Comparison of ENCODE assay signal across 31 cellular contexts in genomic region chr9:116336133-116336862, GRCh38.
DNase-seq lines count a peak whose midpoint lies in the region; ATAC-seq and TF ChIP-seq lines count a peak whose summit lies in the region.
"Had no signal": no experiment of that assay in that cellular context is flagged by ENCODE, and none has a peak within 500 bp of the region (broad histone marks: within the 10 kb centered on the region; RNA-seq: fewer than 3 reads in every experiment).

No MANE protein-coding gene starts in this region.

- peak overlapping the region; percentile 52 for H3K4me3 Mint-ChIP-seq in neural progenitor cell
- H3K4me3 Mint-ChIP-seq: activated B cell treated with CpG ODN at 0.5 μM for 24 hours; activated T-helper 1 cell treated with anti-CD3 and anti-CD28 coated beads, Interleukin-12 subunit alpha, Interleukin-12 subunit beta, Interleukin-2, Interleukin-4 antibody, amounts not matched to agents 30 ng/mL and 10 ng/mL and 1 ng/mL, durations not matched to agents 14 hours and 24 hours and 36 hours; CD8-positive, alpha-beta T cell; nephron; stimulated activated naive CD8-positive, alpha-beta T cell treated with anti-CD3 and anti-CD28 coated beads, Interleukin-15, amount 100 ng/mL, for 72 hours had no signal

- peaks cover 11% of the 10 kb centered on the region for H3K36me3 Mint-ChIP-seq in neural progenitor cell
- H3K36me3 Mint-ChIP-seq: CD8-positive, alpha-beta T cell had no signal

- TF ChIP-seq CTCF in fibroblast of mammary gland (conservative IDR thresholded peaks at IDR 0.05; ENCODE audit: control insufficient read depth, insufficient read depth, low read depth, low read length) (no peak), neural progenitor cell (IDR thresholded peaks at IDR 0.05) (no peak)

- no peak for ATAC-seq in HG03571 (IDR thresholded peaks at IDR 0.05; ENCODE audit: unreplicated experiment)
- ATAC-seq: CD8-positive, alpha-beta T cell; gastroesophageal sphincter; stimulated activated naive CD8-positive, alpha-beta T cell treated with anti-CD3 and anti-CD28 coated beads, Interleukin-15, amount 100 ng/mL, for 72 hours had no signal

- H4K20me1 ChIP-seq in neural progenitor cell (ENCODE audit: low read depth) = peaks cover 42% of the 10 kb centered on the region

- H3K79me2 ChIP-seq in neural progenitor cell (ENCODE audit: low read depth) = no peaks in the 10 kb centered on the region
- H3K79me2 ChIP-seq: parathyroid adenoma had no signal

- H2AFZ ChIP-seq in neural progenitor cell (replicated peaks) = no peak overlapping the region
- H2AFZ ChIP-seq: parathyroid adenoma had no signal

- peaks cover 72% of the 10 kb centered on the region for H3K27me3 ChIP-seq in neural progenitor cell
- H3K27me3 ChIP-seq: sigmoid colon had no signal

- H3K9me3 ChIP-seq in neural progenitor cell (ENCODE audit: low read depth) = no peaks in the 10 kb centered on the region
- H3K9me3 ChIP-seq: gastroesophageal sphincter, left ventricle myocardium inferior, sigmoid colon had no signal

- H3K9me3 Mint-ChIP-seq in neural progenitor cell = peaks cover 2% of the 10 kb centered on the region
- H3K9me3 Mint-ChIP-seq: activated B cell treated with CpG ODN at 0.5 μM for 24 hours; activated T-helper 1 cell treated with anti-CD3 and anti-CD28 coated beads, Interleukin-12 subunit alpha, Interleukin-12 subunit beta, Interleukin-2, Interleukin-4 antibody, amounts not matched to agents 30 ng/mL and 10 ng/mL and 1 ng/mL, durations not matched to agents 14 hours and 24 hours and 36 hours; CD8-positive, alpha-beta T cell; HFFc6; nephron had no signal

- H3K4me3 ChIP-seq in fibroblast of mammary gland (ENCODE audit: control insufficient read depth, low read depth, low read length) (no peak overlapping the region), neural progenitor cell (no peak overlapping the region)
- H3K4me3 ChIP-seq: gastroesophageal sphincter, left ventricle myocardium inferior, sigmoid colon had no signal

- H3K9ac ChIP-seq in neural progenitor cell = no peak overlapping the region
- H3K9ac ChIP-seq: parathyroid adenoma had no signal

- DNase-seq in GM04504 (ENCODE audit: low read depth) (peak; percentile 17), NOMO-1 treated with DMSO at 0.1 percent for 48 hours (lab: John Stamatoyannopoulos, UW; ENCODE audit: unreplicated experiment) (peak; percentile 16), fibroblast of mammary gland (ENCODE audit: low read depth) (peak; percentile 61), neural progenitor cell (ENCODE audit: low spot score) (no peak), DMS 273 treated with DMSO at 0.1 percent for 48 hours (lab: John Stamatoyannopoulos, UW) (no peak), erythroblast (lab: John Stamatoyannopoulos, UW) (no peak)
- DNase-seq: activated B cell treated with CpG ODN at 0.5 μM for 24 hours; activated naive CD4-positive, alpha-beta T cell treated with anti-CD3 and anti-CD28 coated beads, Interleukin-2, amount 50 U/mL, for 16 hours; AML-193; aorta; CD8-positive, alpha-beta T cell; central memory CD4-positive, alpha-beta T cell; GDM1; hypothalamus; KG1; left ventricle myocardium inferior; midbrain; NCI-H1048; NCI-H187; NCI-H2171 treated with DMSO at 0.1 percent for 48 hours; sigmoid colon; stimulated activated naive CD8-positive, alpha-beta T cell treated with anti-CD3 and anti-CD28 coated beads, Interleukin-15, amount 100 ng/mL, for 72 hours; T-helper 9 cell; trophoblast cell had no signal

- peaks cover 30% of the 10 kb centered on the region for H3K27me3 Mint-ChIP-seq in neural progenitor cell (ENCODE audit: insufficient read depth, low read depth)
- H3K27me3 Mint-ChIP-seq: activated B cell treated with CpG ODN at 0.5 μM for 24 hours; stimulated activated naive CD8-positive, alpha-beta T cell treated with anti-CD3 and anti-CD28 coated beads, Interleukin-15, amount 100 ng/mL, for 72 hours had no signal

- H3K27ac ChIP-seq in neural progenitor cell = no peak overlapping the region
- H3K27ac ChIP-seq: gastroesophageal sphincter, left ventricle myocardium inferior, parathyroid adenoma, RWPE1, sigmoid colon had no signal

- no peak overlapping the region for H3K4me2 ChIP-seq in neural progenitor cell

- peaks cover 46% of the 10 kb centered on the region for H3K4me1 ChIP-seq in neural progenitor cell
- H3K4me1 ChIP-seq: gastroesophageal sphincter, sigmoid colon had no signal

- H3K36me3 ChIP-seq in neural progenitor cell = no peaks in the 10 kb centered on the region
- H3K36me3 ChIP-seq: gastroesophageal sphincter, left ventricle myocardium inferior, sigmoid colon had no signal

- peaks cover 68% of the 10 kb centered on the region for H3K4me1 Mint-ChIP-seq in neural progenitor cell
- H3K4me1 Mint-ChIP-seq: activated B cell treated with CpG ODN at 0.5 μM for 24 hours; stimulated activated naive CD8-positive, alpha-beta T cell treated with anti-CD3 and anti-CD28 coated beads, Interleukin-15, amount 100 ng/mL, for 72 hours had no signal

- peaks cover 38% of the 10 kb centered on the region for H3F3A ChIP-seq in neural progenitor cell (ENCODE audit: low read depth)

- TF ChIP-seq POLR2A in erythroblast (IDR thresholded peaks at IDR 0.05; ENCODE audit: low read length) = no peak

- H3K27ac Mint-ChIP-seq in neural progenitor cell = no peak overlapping the region
- H3K27ac Mint-ChIP-seq: activated B cell treated with CpG ODN at 0.5 μM for 24 hours; activated T-helper 1 cell treated with anti-CD3 and anti-CD28 coated beads, Interleukin-12 subunit alpha, Interleukin-12 subunit beta, Interleukin-2, Interleukin-4 antibody, amounts not matched to agents 30 ng/mL and 10 ng/mL and 1 ng/mL, durations not matched to agents 14 hours and 24 hours and 36 hours; CD8-positive, alpha-beta T cell had no signal

Comparison
In these comparisons a context has a peak if more than half of its experiments do, and no peak if none do; other contexts are left out.
1. DNase-seq: peak in GM04504 (single experiment), NOMO-1 treated with DMSO at 0.1 percent for 48 hours (single experiment) and fibroblast of mammary gland (single experiment); none in neural progenitor cell (single experiment), DMS 273 treated with DMSO at 0.1 percent for 48 hours (single experiment) and erythroblast (0 of 2).